In the genomic region with DNA sequence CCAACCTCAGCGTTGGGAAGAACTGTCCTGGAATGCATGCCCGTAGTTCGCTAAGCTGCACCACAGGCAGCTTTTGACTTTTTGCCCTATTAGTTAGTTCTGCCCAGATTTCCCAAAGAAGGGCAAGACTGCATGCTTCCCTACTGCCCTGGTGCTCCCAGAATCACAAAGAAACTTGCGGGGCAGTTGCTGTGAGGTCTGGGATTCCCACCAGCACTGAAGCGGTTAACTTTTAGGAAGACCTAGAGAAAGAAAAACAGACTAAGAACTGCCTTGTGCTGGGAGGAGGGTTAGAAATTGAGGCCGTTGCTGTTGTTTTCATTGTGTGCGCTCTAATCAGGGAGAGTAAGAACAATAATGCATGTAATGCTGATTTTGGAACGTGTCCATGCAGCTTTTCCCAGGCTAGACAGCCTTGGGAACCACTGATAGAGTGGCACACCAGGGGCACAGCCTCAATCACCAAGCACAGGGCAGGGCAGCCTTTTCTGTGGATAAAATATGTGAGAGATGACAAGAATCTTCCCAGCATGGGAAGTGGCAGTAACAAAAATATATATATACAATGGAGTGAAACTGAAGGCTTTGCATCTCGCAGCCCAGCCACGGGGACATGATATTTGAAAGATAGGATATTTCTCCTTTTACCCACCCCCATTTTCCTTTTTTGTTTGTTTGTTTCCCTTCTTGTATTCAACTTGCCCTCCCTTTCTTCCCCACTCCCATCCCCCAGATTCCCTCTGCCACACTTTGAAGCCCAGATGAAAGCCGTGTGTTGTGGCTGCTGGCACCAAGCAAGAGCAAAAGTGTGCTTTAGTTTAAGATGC, we compare ENCODE assay signal across 1 cellular context.
TF ChIP-seq lines count a peak whose summit lies in the region.

No MANE protein-coding gene starts in this region.

TF ChIP-seq in endothelial cell of umbilical vein, 7 proteins besides CTCF, POLR2A, EP300 and RAD21 (continued from another document):
- TF ChIP-seq GATA2 (IDR thresholded peaks at IDR 0.05; ENCODE audit: insufficient read depth, insufficient read length, low read depth, low read length): no peak
- no peak for TF ChIP-seq MYC (IDR thresholded peaks at IDR 0.05; ENCODE audit: low read depth, low read length)
- no peak for TF ChIP-seq JUN (IDR thresholded peaks at IDR 0.05; ENCODE audit: borderline replicate concordance, insufficient read depth, insufficient read length, low read depth)
